1 cellular context compared by ENCODE assay signal in genomic region chr4:114287079-114287696, GRCh38.
TF ChIP-seq lines count a peak whose summit lies in the region.

No MANE protein-coding gene starts in this region.

TF ChIP-seq in HepG2, 621 proteins besides CTCF, POLR2A, EP300 and RAD21 (continued from another document and continues in another):
- TF ChIP-seq ZNF510 (CRISPR knock-in tag; IDR thresholded peaks at IDR 0.05; ENCODE audit: low read depth) (no peak), ZBTB1 (CRISPR knock-in tag; IDR thresholded peaks at IDR 0.05; ENCODE audit: borderline replicate concordance) (no peak), ZHX1 (CRISPR knock-in tag; IDR thresholded peaks at IDR 0.05; ENCODE audit: low read depth) (no peak), ZNF121 (CRISPR knock-in tag; IDR thresholded peaks at IDR 0.05) (0 out of 2 replicates have a peak, but pooled peaks have one; percentile 9), IRF1 (CRISPR knock-in tag; IDR thresholded peaks at IDR 0.05; ENCODE audit: low read depth) (no peak), KMT2B (CRISPR knock-in tag; IDR thresholded peaks at IDR 0.05) (no peak), ZNF3 (CRISPR knock-in tag; IDR thresholded peaks at IDR 0.05) (no peak), SNAPC4 (CRISPR knock-in tag; IDR thresholded peaks at IDR 0.05) (no peak), ZNF790 (CRISPR knock-in tag; IDR thresholded peaks at IDR 0.05; ENCODE audit: borderline replicate concordance) (no peak), RORA (CRISPR knock-in tag; IDR thresholded peaks at IDR 0.05) (no peak), UBTF (CRISPR knock-in tag; IDR thresholded peaks at IDR 0.05) (no peak; the same call in 1 of the 2 replicates), MXD3 (CRISPR knock-in tag; IDR thresholded peaks at IDR 0.05) (no peak), SOX5 (CRISPR knock-in tag; IDR thresholded peaks at IDR 0.05; ENCODE audit: borderline replicate concordance) (peak; percentile 52; the same call in 1 of the 2 replicates), HNRNPH1 (optimal IDR thresholded peaks at IDR 0.05; ENCODE audit: low read depth, low read length) (no peak), E2F5 (CRISPR knock-in tag; conservative IDR thresholded peaks at IDR 0.05) (no peak), ZNF160 (CRISPR knock-in tag; IDR thresholded peaks at IDR 0.05) (no peak), ZNF607 (CRISPR knock-in tag; IDR thresholded peaks at IDR 0.05; ENCODE audit: borderline replicate concordance) (peak; percentile 61; the same call in 1 of the 2 replicates), POLR2AphosphoS5 (IDR thresholded peaks at IDR 0.05; ENCODE audit: low read depth, low read length) (no peak), CHD2 (IDR thresholded peaks at IDR 0.05; ENCODE audit: low read depth, low read length) (0 out of 2 replicates have a peak, but pooled peaks have one; percentile 36), MXD1 (CRISPR knock-in tag; IDR thresholded peaks at IDR 0.05) (no peak), GFI1 (CRISPR knock-in tag; IDR thresholded peaks at IDR 0.05; ENCODE audit: borderline replicate concordance) (no peak), ZNF780A (CRISPR knock-in tag; IDR thresholded peaks at IDR 0.05) (no peak), ZBTB7A (CRISPR knock-in tag; IDR thresholded peaks at IDR 0.05) (no peak), EED (CRISPR knock-in tag; IDR thresholded peaks at IDR 0.05) (no peak), IRF2 (CRISPR knock-in tag; IDR thresholded peaks at IDR 0.05) (peak; percentile 18; the same call in 1 of the 2 replicates), FLYWCH1 (CRISPR knock-in tag; IDR thresholded peaks at IDR 0.05) (no peak), ZNF354B (CRISPR knock-in tag; IDR thresholded peaks at IDR 0.05) (no peak), ZNF644 (CRISPR knock-in tag; IDR thresholded peaks at IDR 0.05; ENCODE audit: low read depth) (peak; percentile 69; the same call in 1 of the 2 replicates), HOXA3 (CRISPR knock-in tag; IDR thresholded peaks at IDR 0.05) (peak; percentile 51; the same call in 1 of the 2 replicates), TAF15 (IDR thresholded peaks at IDR 0.05; ENCODE audit: low read depth, low read length, poor library complexity, severe bottlenecking) (no peak), FOXA3 (CRISPR knock-in tag; IDR thresholded peaks at IDR 0.05) (peak; percentile 71), ZNF878 (CRISPR knock-in tag; IDR thresholded peaks at IDR 0.05) (peak; percentile 64; the same call in 1 of the 2 replicates), ZNF639 (CRISPR knock-in tag; conservative IDR thresholded peaks at IDR 0.05) (no peak), BCLAF1 (IDR thresholded peaks at IDR 0.05) (no peak), HNF1A (IDR thresholded peaks at IDR 0.05; ENCODE audit: low read depth) (no peak), HNF1A (CRISPR knock-in tag; IDR thresholded peaks at IDR 0.05; ENCODE audit: borderline replicate concordance) (no peak), MEIS2 (CRISPR knock-in tag; IDR thresholded peaks at IDR 0.05) (peak; percentile 30; the same call in 1 of the 2 replicates), GABPA (IDR thresholded peaks at IDR 0.05; ENCODE audit: low read depth, low read length) (no peak), GABPA (CRISPR knock-in tag; IDR thresholded peaks at IDR 0.05; ENCODE audit: low read depth) (peak; percentile 51), KDM5B (CRISPR knock-in tag; IDR thresholded peaks at IDR 0.05; ENCODE audit: borderline replicate concordance) (no peak), TCF7L2 (IDR thresholded peaks at IDR 0.05; ENCODE audit: low read depth, low read length) (no peak)
